ENCODE assay signal across 18 cellular contexts in the genomic region with DNA sequence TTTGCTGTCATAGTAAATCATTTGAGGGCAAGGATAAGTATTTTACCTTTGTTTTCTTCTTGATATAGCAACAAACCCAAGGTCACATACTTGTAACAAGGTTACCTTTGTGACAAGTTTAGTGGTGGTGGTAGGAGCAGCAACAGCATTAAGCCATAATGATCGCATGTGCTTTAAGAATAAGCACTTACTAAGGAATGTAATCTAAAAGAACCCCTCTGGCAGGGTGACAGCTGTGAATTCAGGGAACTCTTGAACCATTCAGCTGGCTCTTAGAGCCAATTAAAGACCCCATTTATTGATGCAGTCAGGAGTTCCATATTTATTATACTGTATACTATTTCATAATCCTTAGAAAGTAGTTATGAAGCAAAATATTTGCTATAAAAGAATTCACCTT.
"Had no signal": no experiment of that assay in that cellular context is flagged by ENCODE, and none has a peak within 500 bp of the region (broad histone marks: within the 10 kb centered on the region; RNA-seq: fewer than 3 reads in every experiment).

No MANE protein-coding gene starts in this region.

- H3K9ac ChIP-seq: neural progenitor cell had no signal

- H3K4me2 ChIP-seq: neural progenitor cell, smooth muscle cell had no signal

- H3K9me3 ChIP-seq: esophagus muscularis mucosa, gastrocnemius medialis, heart right ventricle, left lung, lower lobe of right lung, ovary had no signal

- H3K4me1 ChIP-seq: esophagus muscularis mucosa, heart right ventricle, left lung, lower lobe of right lung, neural progenitor cell had no signal

- DNase-seq: effector memory CD8-positive, alpha-beta T cell; gastrocnemius medialis; heart right ventricle; hypothalamus; kidney glomerular epithelial cell; left lung; lower lobe of right lung; natural killer cell; nucleus accumbens; ovary; right cardiac atrium; stimulated activated CD4-positive, alpha-beta T cell treated with anti-CD3 and anti-CD28 coated beads, Interleukin-2, amount 100 ng/mL, for 48 hours; stimulated activated naive CD4-positive, alpha-beta T cell treated with Interleukin-2 at 50 U/mL for 16 hours; trophoblast cell had no signal

- H3K27ac ChIP-seq: epithelial cell of prostate, esophagus muscularis mucosa, gastrocnemius medialis, heart right ventricle, left lung, lower lobe of right lung, neural progenitor cell, ovary had no signal

- H3K27me3 ChIP-seq: esophagus muscularis mucosa, gastrocnemius medialis, heart right ventricle, left lung, neural progenitor cell, ovary had no signal

- H2AFZ ChIP-seq: neural progenitor cell had no signal

- H3K36me3 ChIP-seq: esophagus muscularis mucosa, gastrocnemius medialis, heart right ventricle, left lung, lower lobe of right lung, neural progenitor cell, ovary had no signal

- H3K4me3 ChIP-seq: esophagus muscularis mucosa, gastrocnemius medialis, heart right ventricle, left lung, lower lobe of right lung, neural progenitor cell, ovary, smooth muscle cell had no signal
